In the genomic region with DNA sequence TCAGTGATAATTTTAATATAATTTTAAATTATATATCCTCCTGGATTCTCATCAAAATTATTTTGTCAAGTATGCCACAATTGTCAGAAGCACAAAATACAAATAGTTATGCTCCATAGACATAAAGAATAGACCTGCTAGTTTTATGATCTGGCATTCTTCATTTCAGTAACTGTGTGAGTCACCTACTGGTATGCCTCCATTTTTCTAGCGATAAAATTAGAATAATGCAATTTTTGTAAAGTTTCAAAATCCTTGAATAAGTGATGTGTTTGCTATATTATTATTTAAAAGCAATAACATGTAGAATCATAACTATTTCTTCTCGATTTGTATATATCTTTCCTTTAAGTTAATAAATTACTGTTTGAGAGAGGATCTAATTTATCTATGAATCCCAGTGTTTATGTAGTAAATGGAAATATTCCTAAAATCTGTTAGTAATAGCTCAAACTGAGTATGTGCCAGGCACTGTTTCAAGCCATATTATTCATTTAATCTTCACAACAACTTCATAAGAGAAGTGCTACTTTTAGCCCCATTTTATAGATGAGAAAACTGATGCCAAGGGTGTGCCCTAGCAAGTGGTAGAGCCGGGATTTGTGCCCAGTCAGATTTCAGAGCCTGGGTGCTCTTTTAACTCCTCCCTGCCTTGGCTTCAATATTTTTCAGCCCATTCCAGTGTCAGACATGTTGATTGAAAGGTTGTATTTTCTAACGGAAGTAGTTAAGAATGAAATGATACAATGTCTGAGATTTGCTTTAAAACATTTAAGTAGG, we compare ENCODE assay signal across 19 cellular contexts. TPM values are rescaled to one million over a fixed set of nuclear protein-coding genes. Genes with fewer than 3 reads are reported as not detected.
DNase-seq lines count a peak whose midpoint lies in the region; ATAC-seq, FAIRE-seq and TF ChIP-seq lines count a peak whose summit lies in the region.
"Had no signal": no experiment of that assay in that cellular context is flagged by ENCODE, and none has a peak within 500 bp of the region (broad histone marks: within the 10 kb centered on the region; RNA-seq: fewer than 3 reads in every experiment).

No MANE protein-coding gene starts in this region.

- ATAC-seq in HG02885 (IDR thresholded peaks at IDR 0.05; ENCODE audit: poor library complexity, unreplicated experiment): no peak
- no peak for ATAC-seq in HG02938 (IDR thresholded peaks at IDR 0.05; ENCODE audit: unreplicated experiment)
- ATAC-seq: activated naive CD8-positive, alpha-beta T cell treated with anti-CD3 and anti-CD28 coated beads, Interleukin-2, amount 50 U/mL, for 24 hours; mucosa of descending colon; stimulated activated naive CD8-positive, alpha-beta T cell treated with anti-CD3 and anti-CD28 coated beads, Interleukin-15, Interleukin-2, amounts not matched to agents 100 U/mL and 50 U/mL, for 24 hours had no signal

- H3K4me1 ChIP-seq in GM23248 (ENCODE audit: insufficient read depth): peaks cover 25% of the 10 kb centered on the region
- peaks cover 11% of the 10 kb centered on the region for H3K4me1 ChIP-seq in astrocyte (ENCODE audit: insufficient read depth, low read length)
- H3K4me1 ChIP-seq in skeletal muscle satellite cell (ENCODE audit: control insufficient read depth, insufficient read depth, low read length): peaks cover 27% of the 10 kb centered on the region

- H3K9me3 Mint-ChIP-seq in astrocyte (ENCODE audit: unreplicated experiment): no peaks in the 10 kb centered on the region
- H3K9me3 Mint-ChIP-seq: activated naive CD8-positive, alpha-beta T cell treated with anti-CD3 and anti-CD28 coated beads, Interleukin-2, amount 50 U/mL, for 24 hours had no signal

- H3K27ac ChIP-seq in GM23248 (peak overlapping the region; percentile 74), astrocyte (ENCODE audit: low read depth, low read length) (no peak overlapping the region)

- H3K9me2 ChIP-seq in GM23248 (ENCODE audit: insufficient read depth): no peaks in the 10 kb centered on the region

- peak overlapping the region; percentile 79; the same call in 1 of the 2 replicates for H3K4me3 ChIP-seq in GM23248
- no peak overlapping the region for H3K4me3 ChIP-seq in astrocyte (ENCODE audit: insufficient read depth, low read depth, low read length)
- H3K4me3 ChIP-seq in skeletal muscle satellite cell (ENCODE audit: low read length): no peak overlapping the region
- H3K4me3 ChIP-seq: mucosa of descending colon had no signal

- peak; percentile 57 for DNase-seq in GM23248
- no peak for DNase-seq in astrocyte (ENCODE audit: low read depth)
- peak; percentile 31 for DNase-seq in iris pigment epithelial cell (ENCODE audit: low read depth)
- DNase-seq in G401 (ENCODE audit: low spot score): no peak
- DNase-seq in NCI-H345 treated with DMSO at 0.1 percent for 48 hours (lab: John Stamatoyannopoulos, UW; ENCODE audit: unreplicated experiment): no peak
- DNase-seq: activated CD4-positive, alpha-beta T cell treated with anti-CD3 and anti-CD28 coated beads, Interleukin-2, amount 50 U/mL, for 4 hours; activated naive CD8-positive, alpha-beta T cell treated with anti-CD3 and anti-CD28 coated beads, Interleukin-2, amount 50 U/mL, for 24 hours; heart right ventricle; mucosa of descending colon; NCI-H1436; NCI-H446; stimulated activated naive CD8-positive, alpha-beta T cell treated with anti-CD3 and anti-CD28 coated beads, Interleukin-15, Interleukin-2, amounts not matched to agents 100 U/mL and 50 U/mL, for 24 hours had no signal

- H4K20me1 ChIP-seq in GM23248 (ENCODE audit: insufficient read depth) (no peaks in the 10 kb centered on the region), astrocyte (ENCODE audit: insufficient read depth, low read length) (peaks cover 7% of the 10 kb centered on the region)

- peaks cover 77% of the 10 kb centered on the region for H3F3A ChIP-seq in GM23248 (ENCODE audit: insufficient read depth)

- WGBS in GM23248 (ENCODE audit: low coverage in 1 of 2, low lambda C conversion rate in 2 of 2, missing lambda C conversion rate in 2 of 2), 2 experiments: 54 to 55% methylated on average over 4 of the region's 4 CpGs

- H3K27me3 ChIP-seq in GM23248 (replicated peaks; ENCODE audit: insufficient read depth): no peaks in the 10 kb centered on the region
- H3K27me3 ChIP-seq in astrocyte (ENCODE audit: insufficient read depth, low read length): no peaks in the 10 kb centered on the region
- no peaks in the 10 kb centered on the region for H3K27me3 ChIP-seq in skeletal muscle satellite cell (ENCODE audit: control insufficient read depth, insufficient read depth, low read length)
- H3K27me3 ChIP-seq: heart right ventricle, ovary had no signal

- H3K36me3 ChIP-seq in GM23248 (ENCODE audit: low read depth) (peaks cover 43% of the 10 kb centered on the region), astrocyte (ENCODE audit: insufficient read depth, low read length) (peaks cover 36% of the 10 kb centered on the region), skeletal muscle satellite cell (ENCODE audit: insufficient read depth, low read length) (peaks cover 37% of the 10 kb centered on the region)
- H3K36me3 ChIP-seq: ovary had no signal

- peaks cover 11% of the 10 kb centered on the region for H3K36me3 Mint-ChIP-seq in astrocyte (ENCODE audit: low read depth, unreplicated experiment)

- H3K9ac ChIP-seq in GM23248 (peak overlapping the region; percentile 90; the same call in 1 of the 2 replicates), astrocyte (ENCODE audit: low read length) (no peak overlapping the region), skeletal muscle satellite cell (ENCODE audit: low read depth, low read length) (peak overlapping the region; percentile 84)

- no peak overlapping the region for H3K27ac Mint-ChIP-seq in astrocyte (ENCODE audit: unreplicated experiment)
- H3K27ac Mint-ChIP-seq: activated naive CD8-positive, alpha-beta T cell treated with anti-CD3 and anti-CD28 coated beads, Interleukin-2, amount 50 U/mL, for 24 hours had no signal

- H3K4me3 Mint-ChIP-seq in astrocyte (ENCODE audit: unreplicated experiment): peak overlapping the region; percentile 50
- H3K4me3 Mint-ChIP-seq: activated naive CD8-positive, alpha-beta T cell treated with anti-CD3 and anti-CD28 coated beads, Interleukin-2, amount 50 U/mL, for 24 hours had no signal

- TF ChIP-seq CTCF in astrocyte (IDR thresholded peaks at IDR 0.05; ENCODE audit: insufficient read depth, low read depth, low read length): no peak

- no peaks in the 10 kb centered on the region for H3K27me3 Mint-ChIP-seq in astrocyte (ENCODE audit: low read depth, unreplicated experiment)

- no peak for FAIRE-seq in astrocyte (lab: Jason Lieb, UNC)

- H3K4me2 ChIP-seq in GM23248 (ENCODE audit: unreplicated experiment): peak overlapping the region; percentile 96
- H3K4me2 ChIP-seq in astrocyte (ENCODE audit: low read length): no peak overlapping the region
- no peak overlapping the region for H3K4me2 ChIP-seq in skeletal muscle satellite cell (ENCODE audit: low read length)

- H2AFZ ChIP-seq in GM23248 (no peak overlapping the region), astrocyte (ENCODE audit: low read depth, low read length) (no peak overlapping the region)

- H3K4me1 Mint-ChIP-seq in astrocyte (ENCODE audit: low read depth, unreplicated experiment): peaks cover 8% of the 10 kb centered on the region

- in situ Hi-C loops in GM23248 (cut with MboI): no loop called here
- in situ Hi-C loops in G401 (cut with HindIII; ENCODE audit: low sequenced_read_pairs): no loop called here

- peaks cover 98% of the 10 kb centered on the region for H3K79me2 ChIP-seq in GM23248 (ENCODE audit: insufficient read depth)
- peaks cover 63% of the 10 kb centered on the region for H3K79me2 ChIP-seq in astrocyte (ENCODE audit: insufficient read depth, low read length)

- H3K9me3 ChIP-seq in GM23248 (ENCODE audit: low read depth) (no peaks in the 10 kb centered on the region), astrocyte (ENCODE audit: insufficient read depth, low read depth, low read length) (no peaks in the 10 kb centered on the region), skeletal muscle satellite cell (replicated peaks; ENCODE audit: low read length) (no peaks in the 10 kb centered on the region)
- H3K9me3 ChIP-seq: heart right ventricle, mucosa of descending colon, ovary had no signal

RNA-seq across cellular contexts. Expression of a gene that starts 38.4 kb away (rescaled TPM):
- 40.2 and 42.9 TPM in 2 replicates for total RNA-seq in GM23248 (2014; rRNA removed; shearing (Covaris generic))
- 36.5 and 36.7 TPM in 2 replicates for polyA plus RNA-seq in GM23248 (2016; fragmentation: Nextera tagmentation; extraction: Ambion mirVana)
- 31.5 and 43.5 TPM in 2 replicates for total RNA-seq in astrocyte
- 21.3 and 26.6 TPM in 2 replicates for total RNA-seq in skeletal muscle satellite cell (2012; rRNA removed)
- total RNA-seq in G401 (2014; rRNA removed; shearing (Covaris generic)): 32.5 and 42.2 TPM in 2 replicates

RNA-seq across cellular contexts. Expression of a gene that starts 46.2 kb away (rescaled TPM):
- total RNA-seq in GM23248 (2014; rRNA removed; shearing (Covaris generic)): not detected in 2 replicates
- not detected in 2 replicates for polyA plus RNA-seq in GM23248 (2016; fragmentation: Nextera tagmentation; extraction: Ambion mirVana)
- total RNA-seq in astrocyte: not detected in 2 replicates
- not detected in 2 replicates for total RNA-seq in skeletal muscle satellite cell (2012; rRNA removed)
- total RNA-seq in G401 (2014; rRNA removed; shearing (Covaris generic)): not detected in 2 replicates
- polyA plus RNA-seq: ovary had no signal

RNA-seq across cellular contexts. Expression of a gene that starts 48.6 kb away (rescaled TPM):
- not detected in 2 replicates for total RNA-seq in GM23248 (2014; rRNA removed; shearing (Covaris generic))
- not detected in 2 replicates for polyA plus RNA-seq in GM23248 (2016; fragmentation: Nextera tagmentation; extraction: Ambion mirVana)
- not detected in 2 replicates for total RNA-seq in astrocyte
- not detected in 2 replicates for total RNA-seq in skeletal muscle satellite cell (2012; rRNA removed)
- not detected in 2 replicates for total RNA-seq in G401 (2014; rRNA removed; shearing (Covaris generic))
- total RNA-seq: cerebellum, heart right ventricle, kidney epithelial cell, mucosa of descending colon, SK-MEL-5 had no signal
- polyA plus RNA-seq: heart right ventricle, ovary had no signal

Comparison
In these comparisons a context has a peak if more than half of its experiments do, and no peak if none do; other contexts are left out.
1. DNase-seq: peak in GM23248 (single experiment) and iris pigment epithelial cell (single experiment); none in astrocyte (single experiment), G401 (single experiment) and NCI-H345 treated with DMSO at 0.1 percent for 48 hours (single experiment).